In the genomic region with DNA sequence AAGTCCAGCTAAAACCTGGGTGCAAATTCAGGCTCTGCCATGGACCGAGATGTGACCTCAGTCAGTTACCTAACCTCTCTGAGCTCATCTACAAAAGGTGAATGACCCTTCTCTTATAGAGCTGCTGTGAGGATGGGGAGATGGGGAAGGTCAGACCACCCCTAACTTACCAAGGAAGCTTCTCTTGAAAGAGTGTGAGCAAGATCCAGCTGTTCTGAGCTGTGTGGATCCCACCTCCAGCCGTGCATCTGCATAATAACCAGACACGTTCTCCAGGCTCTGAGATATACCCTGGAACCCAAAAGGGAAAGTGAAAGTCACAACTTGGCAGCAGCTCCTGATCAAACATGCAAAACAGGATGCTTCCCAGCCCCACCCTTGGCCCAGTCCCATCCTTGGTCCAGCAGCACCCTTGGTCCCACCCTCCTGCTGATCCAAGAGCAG, we compare ENCODE assay signal across 2 cellular contexts.
TF ChIP-seq lines count a peak whose summit lies in the region.

A gene with protein sequence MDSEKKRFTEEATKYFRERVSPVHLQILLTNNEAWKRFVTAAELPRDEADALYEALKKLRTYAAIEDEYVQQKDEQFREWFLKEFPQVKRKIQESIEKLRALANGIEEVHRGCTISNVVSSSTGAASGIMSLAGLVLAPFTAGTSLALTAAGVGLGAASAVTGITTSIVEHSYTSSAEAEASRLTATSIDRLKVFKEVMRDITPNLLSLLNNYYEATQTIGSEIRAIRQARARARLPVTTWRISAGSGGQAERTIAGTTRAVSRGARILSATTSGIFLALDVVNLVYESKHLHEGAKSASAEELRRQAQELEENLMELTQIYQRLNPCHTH (minus strand): TSS at position 257 of the 444 bp plus-strand sequence. CDS start 11,700 bp downstream, outside the sequence.

TF ChIP-seq in GM12878, 131 proteins besides CTCF, POLR2A, EP300 and RAD21 (continues in another document):
- TF ChIP-seq MTA2 (IDR thresholded peaks at IDR 0.05; ENCODE audit: low read depth) (no peak), EED (IDR thresholded peaks at IDR 0.05; ENCODE audit: low read depth) (0 out of 2 replicates have a peak, but pooled peaks have one; percentile 25), TCF12 (IDR thresholded peaks at IDR 0.05; ENCODE audit: low read depth, low read length) (no peak), JUNB (IDR thresholded peaks at IDR 0.05) (no peak), ZBTB11 (CRISPR knock-in tag; IDR thresholded peaks at IDR 0.05) (no peak), POLR2AphosphoS5 (IDR thresholded peaks at IDR 0.05; ENCODE audit: low read length) (peak; percentile 72), RELB (IDR thresholded peaks at IDR 0.05; ENCODE audit: low read depth) (0 out of 2 replicates have a peak, but pooled peaks have one; percentile 26), IRF3 (IDR thresholded peaks at IDR 0.05) (no peak), DPF2 (IDR thresholded peaks at IDR 0.05) (0 out of 2 replicates have a peak, but pooled peaks have one; percentile 23), ATF3 (IDR thresholded peaks at IDR 0.05; ENCODE audit: borderline replicate concordance, extremely low read depth, low read depth, low read length) (no peak), POU2F2 (IDR thresholded peaks at IDR 0.05; ENCODE audit: borderline replicate concordance, low read depth, low read length) (peak; percentile 92), BHLHE40 (IDR thresholded peaks at IDR 0.05; ENCODE audit: borderline replicate concordance in 1 of 2, low read depth in 2 of 2, low read length in 1 of 2) (peak; percentile 32 to 36; a peak in 2 of 4 replicates), IKZF2 (IDR thresholded peaks at IDR 0.05) (peak; percentile 30 to 43; a peak in 2 of 4 replicates), BCL11A (IDR thresholded peaks at IDR 0.05; ENCODE audit: low read depth, low read length) (0 out of 2 replicates have a peak, but pooled peaks have one; percentile 5)
- TF ChIP-seq, protein P1, sequence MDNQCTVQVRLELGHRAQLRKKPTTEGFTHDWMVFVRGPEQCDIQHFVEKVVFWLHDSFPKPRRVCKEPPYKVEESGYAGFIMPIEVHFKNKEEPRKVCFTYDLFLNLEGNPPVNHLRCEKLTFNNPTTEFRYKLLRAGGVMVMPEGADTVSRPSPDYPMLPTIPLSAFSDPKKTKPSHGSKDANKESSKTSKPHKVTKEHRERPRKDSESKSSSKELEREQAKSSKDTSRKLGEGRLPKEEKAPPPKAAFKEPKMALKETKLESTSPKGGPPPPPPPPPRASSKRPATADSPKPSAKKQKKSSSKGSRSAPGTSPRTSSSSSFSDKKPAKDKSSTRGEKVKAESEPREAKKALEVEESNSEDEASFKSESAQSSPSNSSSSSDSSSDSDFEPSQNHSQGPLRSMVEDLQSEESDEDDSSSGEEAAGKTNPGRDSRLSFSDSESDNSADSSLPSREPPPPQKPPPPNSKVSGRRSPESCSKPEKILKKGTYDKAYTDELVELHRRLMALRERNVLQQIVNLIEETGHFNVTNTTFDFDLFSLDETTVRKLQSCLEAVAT (IDR thresholded peaks at IDR 0.05) = 0 out of 2 replicates have a peak, but pooled peaks have one; percentile 22

TF ChIP-seq in HepG2, 621 proteins besides CTCF, POLR2A, EP300 and RAD21:
- TF ChIP-seq ZNF768 (CRISPR knock-in tag; IDR thresholded peaks at IDR 0.05) (peak; percentile 51; the same call in 1 of the 2 replicates), IRF2 (CRISPR knock-in tag; IDR thresholded peaks at IDR 0.05) (peak; percentile 53; the same call in 1 of the 2 replicates), PPARG (CRISPR knock-in tag; conservative IDR thresholded peaks at IDR 0.05) (no peak)
- TF ChIP-seq, protein P2, sequence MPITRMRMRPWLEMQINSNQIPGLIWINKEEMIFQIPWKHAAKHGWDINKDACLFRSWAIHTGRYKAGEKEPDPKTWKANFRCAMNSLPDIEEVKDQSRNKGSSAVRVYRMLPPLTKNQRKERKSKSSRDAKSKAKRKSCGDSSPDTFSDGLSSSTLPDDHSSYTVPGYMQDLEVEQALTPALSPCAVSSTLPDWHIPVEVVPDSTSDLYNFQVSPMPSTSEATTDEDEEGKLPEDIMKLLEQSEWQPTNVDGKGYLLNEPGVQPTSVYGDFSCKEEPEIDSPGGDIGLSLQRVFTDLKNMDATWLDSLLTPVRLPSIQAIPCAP (CRISPR knock-in tag; IDR thresholded peaks at IDR 0.05; ENCODE audit: low read depth) = peak; percentile 90; the same call in 1 of the 2 replicates
- TF ChIP-seq, protein P3, sequence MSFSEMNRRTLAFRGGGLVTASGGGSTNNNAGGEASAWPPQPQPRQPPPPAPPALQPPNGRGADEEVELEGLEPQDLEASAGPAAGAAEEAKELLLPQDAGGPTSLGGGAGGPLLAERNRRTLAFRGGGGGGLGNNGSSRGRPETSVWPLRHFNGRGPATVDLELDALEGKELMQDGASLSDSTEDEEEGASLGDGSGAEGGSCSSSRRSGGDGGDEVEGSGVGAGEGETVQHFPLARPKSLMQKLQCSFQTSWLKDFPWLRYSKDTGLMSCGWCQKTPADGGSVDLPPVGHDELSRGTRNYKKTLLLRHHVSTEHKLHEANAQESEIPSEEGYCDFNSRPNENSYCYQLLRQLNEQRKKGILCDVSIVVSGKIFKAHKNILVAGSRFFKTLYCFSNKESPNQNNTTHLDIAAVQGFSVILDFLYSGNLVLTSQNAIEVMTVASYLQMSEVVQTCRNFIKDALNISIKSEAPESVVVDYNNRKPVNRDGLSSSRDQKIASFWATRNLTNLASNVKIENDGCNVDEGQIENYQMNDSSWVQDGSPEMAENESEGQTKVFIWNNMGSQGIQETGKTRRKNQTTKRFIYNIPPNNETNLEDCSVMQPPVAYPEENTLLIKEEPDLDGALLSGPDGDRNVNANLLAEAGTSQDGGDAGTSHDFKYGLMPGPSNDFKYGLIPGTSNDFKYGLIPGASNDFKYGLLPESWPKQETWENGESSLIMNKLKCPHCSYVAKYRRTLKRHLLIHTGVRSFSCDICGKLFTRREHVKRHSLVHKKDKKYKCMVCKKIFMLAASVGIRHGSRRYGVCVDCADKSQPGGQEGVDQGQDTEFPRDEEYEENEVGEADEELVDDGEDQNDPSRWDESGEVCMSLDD (CRISPR knock-in tag; IDR thresholded peaks at IDR 0.05; ENCODE audit: borderline replicate concordance) = no peak
